9 cellular contexts compared by ENCODE assay signal in the genomic region with DNA sequence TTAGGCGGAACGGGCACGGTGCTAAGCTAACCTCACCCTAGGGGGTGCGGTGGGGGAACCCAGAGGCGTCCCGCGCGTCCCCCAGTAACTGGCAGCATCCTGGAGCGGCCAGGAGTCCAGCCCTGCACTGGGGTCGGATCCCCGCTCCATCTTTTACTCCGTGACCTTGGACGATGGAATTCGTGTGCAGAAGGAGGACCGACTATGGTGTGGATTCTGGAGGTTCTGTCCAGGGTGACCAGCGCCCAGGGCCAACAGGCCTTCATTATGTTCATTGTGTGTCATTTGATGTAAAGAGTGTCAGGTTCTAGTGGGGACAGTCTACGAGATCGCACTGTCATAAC. TPM values are rescaled to one million over a fixed set of nuclear protein-coding genes. Genes with fewer than 3 reads are reported as not detected.
DNase-seq lines count a peak whose midpoint lies in the region; ATAC-seq and TF ChIP-seq lines count a peak whose summit lies in the region.
"Had no signal": no experiment of that assay in that cellular context is flagged by ENCODE, and none has a peak within 500 bp of the region (broad histone marks: within the 10 kb centered on the region; RNA-seq: fewer than 3 reads in every experiment).

No MANE protein-coding gene starts in this region.

- H3K36me3 ChIP-seq in GM23248 (ENCODE audit: low read depth) (no peaks in the 10 kb centered on the region), heart right ventricle (peaks cover 0 to 25% (median 0%) of the 10 kb centered on the region in 9 donors), skeletal muscle tissue (ENCODE audit: control insufficient read depth in 3 of 3, insufficient read depth in 3 of 3, low read length in 3 of 3) (peaks cover 6 to 8% (median 7%) of the 10 kb centered on the region in 3 donors)

- H3K27ac ChIP-seq in GM23248 (peak overlapping the region; percentile 77), heart right ventricle (peak overlapping the region in 9 of 10 donors; percentile 79 to 93 (median 85)), skeletal muscle tissue (ENCODE audit: low read depth, low read length) (peak overlapping the region; percentile 54)

- in situ Hi-C loops in GM23248 (cut with MboI) = no loop called here

- H3K4me2 ChIP-seq in GM23248 (ENCODE audit: unreplicated experiment) = peak overlapping the region; percentile 96

- H3F3A ChIP-seq in GM23248 (ENCODE audit: insufficient read depth) = no peaks in the 10 kb centered on the region

- ATAC-seq in T-helper 17 cell (no peak), heart right ventricle (peak in 1 of 8 donors; percentile 4), GM19467 (IDR thresholded peaks at IDR 0.05; ENCODE audit: unreplicated experiment) (no peak), esophagus mucosa (no peak), HG03342 (IDR thresholded peaks at IDR 0.05; ENCODE audit: unreplicated experiment) (no peak)

- H3K27ac Mint-ChIP-seq in T-helper 17 cell = peak overlapping the region; percentile 97

- peak overlapping the region; percentile 92; the same call in 1 of the 2 replicates for H2AFZ ChIP-seq in GM23248

- peak overlapping the region; percentile 95 for H3K4me3 ChIP-seq in GM23248
- peak overlapping the region; percentile 71 to 100 (median 96) for H3K4me3 ChIP-seq in heart right ventricle
- peak overlapping the region; percentile 89 to 94 (median 94) for H3K4me3 ChIP-seq in skeletal muscle tissue (ENCODE audit: low read length in 3 of 3)

- no peak for TF ChIP-seq CTCF in heart right ventricle (IDR thresholded peaks at IDR 0.05)

- H3K9me2 ChIP-seq in GM23248 (ENCODE audit: insufficient read depth) = no peaks in the 10 kb centered on the region

- peak; percentile 45 for DNase-seq in GM23248
- DNase-seq in T-helper 17 cell = no peak
- DNase-seq in heart right ventricle = no peak
- DNase-seq in NCI-H2081 treated with DMSO at 0.1 percent for 48 hours (lab: John Stamatoyannopoulos, UW) = no peak

- H3K79me2 ChIP-seq in GM23248 (ENCODE audit: insufficient read depth) = peaks cover 93% of the 10 kb centered on the region

- no peaks in the 10 kb centered on the region for H4K20me1 ChIP-seq in GM23248 (ENCODE audit: insufficient read depth)

- peaks cover 34% of the 10 kb centered on the region for H3K4me1 Mint-ChIP-seq in T-helper 17 cell

- no peaks in the 10 kb centered on the region for H3K27me3 ChIP-seq in GM23248 (replicated peaks; ENCODE audit: insufficient read depth)
- no peaks in the 10 kb centered on the region for H3K27me3 ChIP-seq in heart right ventricle
- no peaks in the 10 kb centered on the region for H3K27me3 ChIP-seq in skeletal muscle tissue (ENCODE audit: control insufficient read depth in 3 of 3, insufficient read depth in 3 of 3, low read length in 3 of 3)

- intact Hi-C loops in heart right ventricle (cut with DNase I) = no loop called here

- peak overlapping the region; percentile 92 for H3K9ac ChIP-seq in GM23248
- peak overlapping the region; percentile 84 to 93 (median 89) for H3K9ac ChIP-seq in skeletal muscle tissue (ENCODE audit: low read depth in 1 of 3, low read length in 3 of 3)

- H3K9me3 ChIP-seq in GM23248 (ENCODE audit: low read depth) = no peaks in the 10 kb centered on the region
- no peaks in the 10 kb centered on the region for H3K9me3 ChIP-seq in T-helper 17 cell (ENCODE audit: control insufficient read depth, low read length, poor library complexity, severe bottlenecking)
- H3K9me3 ChIP-seq in heart right ventricle = no peaks in the 10 kb centered on the region
- no peaks in the 10 kb centered on the region for H3K9me3 ChIP-seq in skeletal muscle tissue (ENCODE audit: control insufficient read depth in 3 of 3, low read length in 3 of 3)

- peaks cover 4% of the 10 kb centered on the region for H3K36me3 Mint-ChIP-seq in T-helper 17 cell (ENCODE audit: low read depth)

- H3K4me3 Mint-ChIP-seq in T-helper 17 cell = peak overlapping the region; percentile 100

- no peaks in the 10 kb centered on the region for H3K27me3 Mint-ChIP-seq in T-helper 17 cell

- H3K4me1 ChIP-seq in GM23248 (ENCODE audit: insufficient read depth) (peaks cover 6% of the 10 kb centered on the region; the same call in 1 of the 2 replicates), heart right ventricle (peaks cover 23 to 63% (median 51%) of the 10 kb centered on the region in 9 donors), skeletal muscle tissue (ENCODE audit: control insufficient read depth in 3 of 3, insufficient read depth in 3 of 3, low read length in 3 of 3) (peaks cover 53 to 65% (median 56%) of the 10 kb centered on the region in 3 donors)

- 9 to 13% methylated on average over 10 to 18 of the region's 18 CpGs for WGBS in GM23248 (ENCODE audit: low coverage in 1 of 2, low lambda C conversion rate in 2 of 2, missing lambda C conversion rate in 2 of 2), 2 experiments
- 7 to 8% methylated on average over 18 of the region's 18 CpGs for WGBS in heart right ventricle, 2 donors

RNA-seq across cellular contexts. Expression of gene SPPL2B, which starts 0.7 kb away (rescaled TPM):
- 43.0 and 61.0 TPM in 2 replicates for total RNA-seq in GM23248 (2014; rRNA removed; shearing (Covaris generic))
- polyA plus RNA-seq in GM23248 (2016; fragmentation: Nextera tagmentation; extraction: Ambion mirVana) = 38.6 and 38.9 TPM in 2 replicates
- 10 to 100 TPM; 73.2 to 86.1 TPM for total RNA-seq in T-helper 17 cell
- 10 to 100 TPM; 18.7 to 34.1 (median 21.2) TPM for total RNA-seq in heart right ventricle
- 10 to 100 TPM; 17.8 to 69.7 TPM for polyA plus RNA-seq in heart right ventricle
- total RNA-seq in skeletal muscle tissue = 11.0 TPM
- 18.8 TPM for total RNA-seq in esophagus mucosa

RNA-seq across cellular contexts. Expression of gene LSM7, which starts 0.7 kb away (rescaled TPM):
- total RNA-seq in GM23248 (2014; rRNA removed; shearing (Covaris generic)) = 87.0 and 118 TPM in 2 replicates
- polyA plus RNA-seq in GM23248 (2016; fragmentation: Nextera tagmentation; extraction: Ambion mirVana) (91.4 and 102 TPM in 2 replicates), heart right ventricle (100 to 1,000 TPM; 209 to 277 TPM)
- total RNA-seq in T-helper 17 cell (10 to 100 TPM; 71.5 to 72.2 TPM), heart right ventricle (10 to 100 TPM; 29.0 to 48.6 (median 35.2) TPM), skeletal muscle tissue (49.1 TPM), esophagus mucosa (98.9 TPM)

RNA-seq across cellular contexts. Expression of gene LINGO3, which starts 21.2 kb away (rescaled TPM):
- not detected in 2 replicates for total RNA-seq in GM23248 (2014; rRNA removed; shearing (Covaris generic))
- polyA plus RNA-seq in GM23248 (2016; fragmentation: Nextera tagmentation; extraction: Ambion mirVana) = not detected in 2 replicates
- under 1 TPM; 0.20 to 0.29 TPM for total RNA-seq in T-helper 17 cell
- total RNA-seq in heart right ventricle = not detected
- polyA plus RNA-seq in heart right ventricle = not detected
- total RNA-seq in skeletal muscle tissue = not detected
- total RNA-seq in esophagus mucosa = not detected
- total RNA-seq: HT1080 had no signal

RNA-seq across cellular contexts. Expression of gene TMPRSS9, which starts 30.9 kb away (rescaled TPM):
- total RNA-seq in GM23248 (2014; rRNA removed; shearing (Covaris generic)) = not detected in 2 replicates
- polyA plus RNA-seq in GM23248 (2016; fragmentation: Nextera tagmentation; extraction: Ambion mirVana) = 0.28 TPM in 1 of 2 replicates, not detected in the other
- total RNA-seq in T-helper 17 cell = not detected
- total RNA-seq in heart right ventricle = not detected
- under 1 TPM in 1 of 2 donors, not detected in 1; 0.01 TPM for polyA plus RNA-seq in heart right ventricle
- total RNA-seq in skeletal muscle tissue = under 0.01 TPM
- total RNA-seq in esophagus mucosa = not detected
- total RNA-seq: HT1080 had no signal

RNA-seq across cellular contexts. Expression of gene PEAK3, which starts 47.2 kb away (rescaled TPM):
- not detected in 2 replicates for total RNA-seq in GM23248 (2014; rRNA removed; shearing (Covaris generic))
- polyA plus RNA-seq in GM23248 (2016; fragmentation: Nextera tagmentation; extraction: Ambion mirVana) (0.19 TPM in 1 of 2 replicates, not detected in the other), heart right ventricle (under 1 TPM; 0.13 to 0.22 TPM)
- total RNA-seq in T-helper 17 cell (not detected), heart right ventricle (1 to 10 TPM in 1 of 10 donors, under 1 TPM in 9; 0.11 to 1.1 (median 0.22) TPM), skeletal muscle tissue (not detected), esophagus mucosa (0.08 TPM)
